In the genomic region with DNA sequence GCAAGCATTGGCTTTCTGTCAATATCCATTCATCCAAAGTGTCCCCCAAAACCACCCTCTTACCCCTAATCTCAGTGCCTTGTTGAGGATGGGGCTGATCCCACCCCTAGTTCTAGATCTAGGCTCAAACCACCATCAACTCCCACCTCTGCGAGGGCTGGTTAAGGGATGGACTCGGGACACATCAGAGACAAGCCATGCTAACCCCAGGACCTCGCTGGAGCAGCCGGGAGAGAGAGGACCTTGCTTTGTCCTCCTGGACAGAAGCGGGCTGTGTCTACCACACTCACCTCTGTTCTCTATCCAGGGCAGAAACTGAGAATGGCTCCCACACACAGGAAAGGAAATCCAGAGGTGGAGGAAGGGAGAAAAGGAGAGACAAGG, we compare ENCODE assay signal across 28 cellular contexts.
"Had no signal": no experiment of that assay in that cellular context is flagged by ENCODE, and none has a peak within 500 bp of the region (broad histone marks: within the 10 kb centered on the region; RNA-seq: fewer than 3 reads in every experiment).

No MANE protein-coding gene starts in this region.

- H3K9me3 ChIP-seq: ascending aorta, breast epithelium, esophagus squamous epithelium, gastroesophageal sphincter had no signal

- H3K27me3 ChIP-seq: ascending aorta had no signal

- H3K4me1 ChIP-seq: ascending aorta, breast epithelium, esophagus squamous epithelium, gastroesophageal sphincter had no signal

- H3K27ac ChIP-seq: ascending aorta, breast epithelium, cardiac muscle cell, epithelial cell of prostate, esophagus squamous epithelium, gastroesophageal sphincter, WERI-Rb-1 had no signal

- H3K4me3 ChIP-seq: ascending aorta, breast epithelium, cardiac muscle cell, esophagus squamous epithelium, gastroesophageal sphincter had no signal

- ATAC-seq: activated CD4-positive, CD25-positive, alpha-beta regulatory T cell treated with anti-CD3 and anti-CD28 coated beads, Interleukin-2, amount 50 U/mL, for 24 hours; activated CD8-positive, alpha-beta T cell treated with anti-CD3 and anti-CD28 coated beads for 36 hours; activated naive CD4-positive, alpha-beta T cell treated with anti-CD3 and anti-CD28 coated beads, Interleukin-2, amount 50 U/mL, for 72 hours; activated T-cell treated with anti-CD3 and anti-CD28 coated beads, Interleukin-2, amount 50 U/mL, for 4 hours; activated T-helper 17 cell treated with anti-CD3 and anti-CD28 coated beads, Interleukin-2, amount 50 U/mL, for 72 hours; gastroesophageal sphincter; T-helper 17 cell had no signal

- H3K36me3 ChIP-seq: ascending aorta, breast epithelium, cardiac muscle cell, esophagus squamous epithelium, gastroesophageal sphincter, WERI-Rb-1 had no signal

- DNase-seq: activated B cell treated with CpG ODN at 0.5 μM for 24 hours; activated CD4-positive, alpha-beta T cell treated with anti-CD3 and anti-CD28 coated beads for 48 hours; activated CD4-positive, alpha-beta T cell treated with anti-CD3 and anti-CD28 coated beads, Interleukin-2, amount 50 U/mL, for 1 hour; activated CD4-positive, alpha-beta T cell treated with anti-CD3 and anti-CD28 coated beads, Interleukin-2, amount 50 U/mL, for 48 hours; activated CD8-positive, alpha-beta memory T cell treated with anti-CD3 and anti-CD28 coated beads for 24 hours; activated gamma-delta T cell; activated naive CD4-positive, alpha-beta T cell; activated naive CD4-positive, alpha-beta T cell treated with anti-CD3 and anti-CD28 coated beads, Interleukin-2, amount 10 ng/mL, durations not matched to agents 7 days and 5 days; activated naive CD8-positive, alpha-beta T cell treated with anti-CD3 and anti-CD28 coated beads, Interleukin-2, amount 10 ng/mL, durations not matched to agents 7 days and 5 days; activated T-cell treated with anti-CD3 and anti-CD28 coated beads, Interleukin-2, amount 50 U/mL, for 4 hours; cortex of kidney; dermis blood vessel endothelial cell; effector CD4-positive, alpha-beta T cell; esophagus squamous epithelium; foreskin melanocyte; T-helper 1 cell; T-helper 17 cell; T1000; WERI-Rb-1 had no signal
